13 cellular contexts compared by ENCODE assay signal in genomic region chr11:11081273-11081672, GRCh38.
DNase-seq lines count a peak whose midpoint lies in the region; TF ChIP-seq lines count a peak whose summit lies in the region.
"Had no signal": no experiment of that assay in that cellular context is flagged by ENCODE, and none has a peak within 500 bp of the region (broad histone marks: within the 10 kb centered on the region; RNA-seq: fewer than 3 reads in every experiment).

No MANE protein-coding gene starts in this region.

- TF ChIP-seq RAD21 in Ishikawa (IDR thresholded peaks at IDR 0.05; ENCODE audit: low read depth), result no peak

- POLR2A ChIA-PET in HEK293T (lab: Yijun Ruan, JAX), result no interaction called here

- CTCF ChIA-PET in HEK293T (lab: Yijun Ruan, JAX), result no interaction called here

- H3K27me3 ChIP-seq in muscle layer of colon (ENCODE audit: control insufficient read depth in 1 of 2, insufficient read depth in 2 of 2, low read length in 2 of 2), result no peaks in the 10 kb centered on the region
- no peaks in the 10 kb centered on the region for H3K27me3 ChIP-seq in skeletal muscle tissue (ENCODE audit: control insufficient read depth in 3 of 3, insufficient read depth in 3 of 3, low read length in 3 of 3)
- H3K27me3 ChIP-seq: BLaER1 treated with 17β-estradiol and CSF1 and Interleukin-3, amounts not matched to agents 10 nM and 100 nM had no signal

- DNase-seq in glomerular visceral epithelial cell (ENCODE audit: extremely low spot score), result peak; percentile 12
- DNase-seq in NCI-H82 (lab: John Stamatoyannopoulos, UW), result no peak
- no peak for DNase-seq in HEK293T (ENCODE audit: extremely low spot score)
- no peak for DNase-seq in GM19240 (ENCODE audit: insufficient read length, low spot score)
- DNase-seq: GOT3, NCI-H1417 treated with DMSO at 0.1 percent for 48 hours, NCI-H345, NCI-H69, PC-9 had no signal

- no peaks in the 10 kb centered on the region for H3K9me3 ChIP-seq in muscle layer of colon (ENCODE audit: low read length)
- no peaks in the 10 kb centered on the region for H3K9me3 ChIP-seq in skeletal muscle tissue (ENCODE audit: control insufficient read depth in 3 of 3, low read length in 3 of 3)
- H3K9me3 ChIP-seq: BLaER1 treated with 17β-estradiol and CSF1 and Interleukin-3, amounts not matched to agents 10 nM and 100 nM had no signal

- H3K4me1 ChIP-seq in muscle layer of colon (ENCODE audit: insufficient read depth, low read length) (peaks cover 33% of the 10 kb centered on the region), skeletal muscle tissue (ENCODE audit: control insufficient read depth in 3 of 3, insufficient read depth in 3 of 3, low read length in 3 of 3) (peaks cover 31 to 54% (median 46%) of the 10 kb centered on the region in 3 donors)

- 0 out of 2 replicates have a peak, but pooled peaks have one; percentile 10 for TF ChIP-seq EP300 in Ishikawa (IDR thresholded peaks at IDR 0.05; ENCODE audit: borderline replicate concordance)

- H3K36me3 ChIP-seq in muscle layer of colon (ENCODE audit: insufficient read depth, low read length) (no peaks in the 10 kb centered on the region), skeletal muscle tissue (ENCODE audit: control insufficient read depth in 3 of 3, insufficient read depth in 3 of 3, low read length in 3 of 3) (no peaks in the 10 kb centered on the region)
- H3K36me3 ChIP-seq: BLaER1 treated with 17β-estradiol and CSF1 and Interleukin-3, amounts not matched to agents 10 nM and 100 nM had no signal

- H3K4me3 ChIP-seq in muscle layer of colon (ENCODE audit: low read depth in 1 of 2, low read length in 2 of 2) (peak overlapping the region in 1 of 2 donors; percentile 3), skeletal muscle tissue (ENCODE audit: low read length in 3 of 3) (peak overlapping the region in 2 of 3 donors; percentile 33 to 46)
- H3K4me3 ChIP-seq: BLaER1 treated with 17β-estradiol and CSF1 and Interleukin-3, amounts not matched to agents 10 nM and 100 nM; PC-9 had no signal

- H3K9ac ChIP-seq in muscle layer of colon (ENCODE audit: low read length) (no peak overlapping the region), skeletal muscle tissue (ENCODE audit: low read depth in 1 of 3, low read length in 3 of 3) (peak overlapping the region in 1 of 3 donors; percentile 58)
- H3K9ac ChIP-seq: BLaER1 treated with 17β-estradiol and CSF1 and Interleukin-3, amounts not matched to agents 10 nM and 100 nM had no signal

- peak overlapping the region; percentile 48 for H3K27ac ChIP-seq in muscle layer of colon (ENCODE audit: low read depth, low read length)
- peak overlapping the region; percentile 34 for H3K27ac ChIP-seq in skeletal muscle tissue (ENCODE audit: low read depth, low read length)
- H3K27ac ChIP-seq: BLaER1 treated with 17β-estradiol and CSF1 and Interleukin-3, amounts not matched to agents 10 nM and 100 nM; PC-9 had no signal

TF ChIP-seq in Ishikawa, 13 proteins besides CTCF, POLR2A, EP300 and RAD21:
- peak; percentile 57 for TF ChIP-seq TEAD4 (IDR thresholded peaks at IDR 0.05)
- TF ChIP-seq REST (IDR thresholded peaks at IDR 0.05; ENCODE audit: low read depth), result no peak
- no peak for TF ChIP-seq EGR1 (IDR thresholded peaks at IDR 0.05)

TF ChIP-seq in HEK293T, 16 proteins besides CTCF, POLR2A, EP300 and RAD21:
- no peak for TF ChIP-seq FOXK2 (IDR thresholded peaks at IDR 0.05)
- TF ChIP-seq SUZ12 (IDR thresholded peaks at IDR 0.05), result no peak
- no peak for TF ChIP-seq HDGF (IDR thresholded peaks at IDR 0.05; ENCODE audit: borderline replicate concordance)
- TF ChIP-seq FOXM1 (IDR thresholded peaks at IDR 0.05; ENCODE audit: borderline replicate concordance), result no peak
- TF ChIP-seq ZNF384 (IDR thresholded peaks at IDR 0.05), result no peak
- TF ChIP-seq NFRKB (IDR thresholded peaks at IDR 0.05), result no peak
- TF ChIP-seq SP1 (IDR thresholded peaks at IDR 0.05), result no peak
- TF ChIP-seq LEF1 (IDR thresholded peaks at IDR 0.05; ENCODE audit: borderline replicate concordance), result no peak
- TF ChIP-seq CTBP1 (IDR thresholded peaks at IDR 0.05; ENCODE audit: borderline replicate concordance), result no peak
- TF ChIP-seq FOXA1 (IDR thresholded peaks at IDR 0.05), result no peak
TF ChIP-seq in HEK293T: peak in this region for 0.
